In genomic region chrX:130719399-130719798, GRCh38 we compare ENCODE assay signal across 16 cellular contexts.
A peak's percentile ranks its signal among the peaks of the same experiment; 100 is the strongest.
DNase-seq lines count a peak whose midpoint lies in the region; ATAC-seq and TF ChIP-seq lines count a peak whose summit lies in the region.
"Had no signal": no experiment of that assay in that cellular context is flagged by ENCODE, and none has a peak within 500 bp of the region (broad histone marks: within the 10 kb centered on the region; RNA-seq: fewer than 3 reads in every experiment).

No MANE protein-coding gene starts in this region.

- H3K4me1 ChIP-seq in endodermal cell (ENCODE audit: control insufficient read depth, insufficient read depth, low read length) (no peaks in the 10 kb centered on the region), neuronal stem cell (ENCODE audit: control insufficient read depth in 2 of 2, insufficient read depth in 1 of 2, low read depth in 1 of 2, low read length in 2 of 2) (peaks cover 14 to 21% of the 10 kb centered on the region in 2 donors), mesenchymal stem cell (ENCODE audit: control insufficient read depth, insufficient read depth, low read depth, low read length) (peaks cover 5% of the 10 kb centered on the region)
- H3K4me1 ChIP-seq: HAP-1 had no signal

- peaks cover 36% of the 10 kb centered on the region for H3K4me1 Mint-ChIP-seq in endodermal cell
- H3K4me1 Mint-ChIP-seq: CD14-positive monocyte had no signal

- H3K4me2 ChIP-seq in neuronal stem cell (ENCODE audit: insufficient read depth, low read length, poor library complexity, severe bottlenecking) (peak overlapping the region; percentile 11), mesenchymal stem cell (ENCODE audit: low read length, poor library complexity, severe bottlenecking) (no peak overlapping the region)

- no peak overlapping the region for H3K27ac Mint-ChIP-seq in endodermal cell
- H3K27ac Mint-ChIP-seq: CD8-positive, alpha-beta T cell had no signal

- H3K79me1 ChIP-seq in neuronal stem cell (ENCODE audit: low read depth, low read length) (peaks cover 2% of the 10 kb centered on the region), mesenchymal stem cell (replicated peaks; ENCODE audit: low read length, poor library complexity, severe bottlenecking) (peaks cover 2% of the 10 kb centered on the region)

- H2BK120ac ChIP-seq in neuronal stem cell (ENCODE audit: low read depth, low read length) = no peak overlapping the region
- no peak overlapping the region for H2BK120ac ChIP-seq in mesenchymal stem cell (ENCODE audit: low read depth, low read length)

- H4K91ac ChIP-seq in neuronal stem cell (ENCODE audit: low read depth, low read length, poor library complexity) (no peak overlapping the region), mesenchymal stem cell (ENCODE audit: low read length) (no peak overlapping the region)

- H3K27ac ChIP-seq in endodermal cell (ENCODE audit: low read depth, low read length) = peak overlapping the region; percentile 65
- no peak overlapping the region for H3K27ac ChIP-seq in neuronal stem cell (replicated peaks; ENCODE audit: low read length)
- no peak overlapping the region for H3K27ac ChIP-seq in mesenchymal stem cell (ENCODE audit: low read length, poor library complexity, severe bottlenecking)

- 20 to 77% methylated on average over 2 to 6 of the region's 6 CpGs for WGBS in endodermal cell (ENCODE audit: insufficient coverage in 1 of 2, insufficient read length in 1 of 2), 2 experiments
- no CpG with 5 or more reads among the region's 6 CpGs for WGBS in neuronal stem cell (ENCODE audit: extremely low coverage in 2 of 2, insufficient read length in 2 of 2, insufficient replicate concordance in 1 of 2), 2 donors
- WGBS in mesenchymal stem cell = 67% methylated on average over 5 of the region's 6 CpGs

- H3K36me3 ChIP-seq in endodermal cell (ENCODE audit: control insufficient read depth, insufficient read depth, low read length) (no peaks in the 10 kb centered on the region), neuronal stem cell (replicated peaks in 1 of 2; ENCODE audit: control insufficient read depth in 2 of 2, insufficient read depth in 2 of 2, low read length in 2 of 2) (no peaks in the 10 kb centered on the region), mesenchymal stem cell (ENCODE audit: control insufficient read depth in 1 of 2, insufficient read depth in 2 of 2, low read depth in 1 of 2, low read length in 2 of 2) (no peaks in the 10 kb centered on the region)
- H3K36me3 ChIP-seq: HAP-1 had no signal

- no peak overlapping the region for H3K4me3 ChIP-seq in endodermal cell (ENCODE audit: low read length)
- no peak overlapping the region for H3K4me3 ChIP-seq in neuronal stem cell (ENCODE audit: low read length in 2 of 2)
- H3K4me3 ChIP-seq in mesenchymal stem cell (ENCODE audit: insufficient read depth in 1 of 2, low read depth in 1 of 2, low read length in 2 of 2) = no peak overlapping the region
- H3K4me3 ChIP-seq: HAP-1 had no signal

- H3K4ac ChIP-seq in neuronal stem cell (ENCODE audit: low read length) = no peak overlapping the region
- no peak overlapping the region for H3K4ac ChIP-seq in mesenchymal stem cell (ENCODE audit: low read depth in 1 of 2, low read length in 2 of 2)

- H4K8ac ChIP-seq in neuronal stem cell (ENCODE audit: low read depth, low read length) = no peak overlapping the region
- H4K8ac ChIP-seq in mesenchymal stem cell (ENCODE audit: low read length) = no peak overlapping the region

- H3K14ac ChIP-seq in neuronal stem cell (ENCODE audit: low read length) (no peak overlapping the region), mesenchymal stem cell (ENCODE audit: low read length in 2 of 2) (no peak overlapping the region)

- H3K23ac ChIP-seq in neuronal stem cell (ENCODE audit: low read depth, low read length, poor library complexity) (no peak overlapping the region), mesenchymal stem cell (ENCODE audit: low read length in 2 of 2) (no peak overlapping the region)

- no peaks in the 10 kb centered on the region for H3K27me3 Mint-ChIP-seq in endodermal cell (ENCODE audit: insufficient read depth)

- H2BK5ac ChIP-seq in neuronal stem cell (ENCODE audit: low read length) (no peak overlapping the region), mesenchymal stem cell (ENCODE audit: low read depth, low read length, poor library complexity, severe bottlenecking) (no peak overlapping the region)

- no peak overlapping the region for H3K4me3 Mint-ChIP-seq in endodermal cell
- H3K4me3 Mint-ChIP-seq: CD14-positive monocyte; CD8-positive, alpha-beta T cell had no signal

- no peaks in the 10 kb centered on the region for H3K36me3 Mint-ChIP-seq in endodermal cell (ENCODE audit: low read depth)

- H2BK12ac ChIP-seq in neuronal stem cell (ENCODE audit: low read length) (no peak overlapping the region), mesenchymal stem cell (ENCODE audit: low read length in 2 of 2) (no peak overlapping the region)

- H2AK5ac ChIP-seq in neuronal stem cell (ENCODE audit: low read depth, low read length) (no peak overlapping the region), mesenchymal stem cell (ENCODE audit: low read length, severe bottlenecking) (no peak overlapping the region)

- H3K9ac ChIP-seq in endodermal cell (ENCODE audit: extremely low read depth, low read length, poor library complexity, severe bottlenecking) (no peak overlapping the region), neuronal stem cell (ENCODE audit: low read depth, low read length, poor library complexity) (no peak overlapping the region), mesenchymal stem cell (ENCODE audit: low read length) (no peak overlapping the region)

- ATAC-seq in GM21528 (IDR thresholded peaks at IDR 0.05; ENCODE audit: low FRiP score, unreplicated experiment) (no peak), HG03565 (IDR thresholded peaks at IDR 0.05; ENCODE audit: unreplicated experiment) (no peak)
- ATAC-seq: CD8-positive, alpha-beta T cell; HepG2 had no signal

- H2BK15ac ChIP-seq in neuronal stem cell (ENCODE audit: low read length) = no peak overlapping the region
- no peak overlapping the region for H2BK15ac ChIP-seq in mesenchymal stem cell (ENCODE audit: low read depth, poor library complexity, severe bottlenecking)

- DNase-seq in NCI-H748 (lab: John Stamatoyannopoulos, UW; ENCODE audit: unreplicated experiment) (peak; percentile 4), NCI-H748 treated with DMSO at 0.1 percent for 48 hours (lab: John Stamatoyannopoulos, UW) (no peak), NCI-H82 treated with DMSO at 0.1 percent for 48 hours (lab: John Stamatoyannopoulos, UW; ENCODE audit: unreplicated experiment) (peak; percentile 6), endodermal cell (no peak), neuronal stem cell (ENCODE audit: low spot score) (no peak), mesenchymal stem cell (no peak)
- DNase-seq: CD8-positive, alpha-beta T cell; COR-L47; DMS153; DMS79 treated with DMSO at 0.1 percent for 48 hours; EL had no signal

- H3K9me3 ChIP-seq in endodermal cell (ENCODE audit: control insufficient read depth, low read length) (no peaks in the 10 kb centered on the region), neuronal stem cell (replicated peaks in 1 of 2; ENCODE audit: control insufficient read depth in 2 of 2, insufficient read depth in 1 of 2, low read depth in 1 of 2, low read length in 2 of 2) (no peaks in the 10 kb centered on the region), mesenchymal stem cell (ENCODE audit: control insufficient read depth, low read length) (no peaks in the 10 kb centered on the region)
- H3K9me3 ChIP-seq: HAP-1 had no signal

- no peaks in the 10 kb centered on the region for H3K27me3 ChIP-seq in endodermal cell (ENCODE audit: control insufficient read depth, insufficient read depth, low read length, poor library complexity, severe bottlenecking)
- H3K27me3 ChIP-seq in neuronal stem cell (ENCODE audit: control insufficient read depth in 3 of 3, insufficient read depth in 3 of 3, low read depth in 1 of 3, low read length in 3 of 3) = peaks cover 0 to 16% (median 0%) of the 10 kb centered on the region in 3 experiments
- H3K27me3 ChIP-seq in mesenchymal stem cell (ENCODE audit: control insufficient read depth in 1 of 2, insufficient read depth in 1 of 2, low read length in 2 of 2) = no peaks in the 10 kb centered on the region

- no peaks in the 10 kb centered on the region for H3K9me3 Mint-ChIP-seq in endodermal cell
- H3K9me3 Mint-ChIP-seq: CD14-positive monocyte; CD8-positive, alpha-beta T cell had no signal

- H3K18ac ChIP-seq in neuronal stem cell (ENCODE audit: low read length) (no peak overlapping the region), mesenchymal stem cell (ENCODE audit: low read depth in 1 of 2, low read length in 2 of 2) (no peak overlapping the region)

- no peak for TF ChIP-seq CTCF in endodermal cell (conservative IDR thresholded peaks at IDR 0.05)

- no peak overlapping the region for H2AFZ ChIP-seq in neuronal stem cell (ENCODE audit: low read length)
- no peak overlapping the region for H2AFZ ChIP-seq in mesenchymal stem cell (ENCODE audit: low read depth, low read length)

Comparison
In these comparisons a context has a peak if more than half of its experiments do, and no peak if none do; other contexts are left out.
1. DNase-seq: peak in NCI-H748 (single experiment) and NCI-H82 treated with DMSO at 0.1 percent for 48 hours (single experiment); none in NCI-H748 treated with DMSO at 0.1 percent for 48 hours (single experiment), endodermal cell (single experiment), neuronal stem cell (single experiment) and mesenchymal stem cell (single experiment).